ENCODE assay signal across 9 cellular contexts in genomic region chr12:130953783-130954543, GRCh38. TPM values are rescaled to one million over a fixed set of nuclear protein-coding genes. Genes with fewer than 3 reads are reported as not detected.
A peak's percentile ranks its signal among the peaks of the same experiment; 100 is the strongest.
DNase-seq lines count a peak whose midpoint lies in the region; ATAC-seq, FAIRE-seq and TF ChIP-seq lines count a peak whose summit lies in the region.
"Had no signal": no experiment of that assay in that cellular context is flagged by ENCODE, and none has a peak within 500 bp of the region (broad histone marks: within the 10 kb centered on the region; RNA-seq: fewer than 3 reads in every experiment).

TSS of gene ADGRD1 (plus strand) at chr12:130953907. CDS start at chr12:130954466, 559 bp downstream.

- H3K4me1 ChIP-seq in GM12878 (ENCODE audit: control insufficient read depth, insufficient read depth, low read length) (peaks cover 4% of the 10 kb centered on the region; the same call in 1 of the 2 replicates), left lung (peaks cover 0 to 18% of the 10 kb centered on the region in 2 donors), stomach smooth muscle (ENCODE audit: control insufficient read depth, insufficient read depth, low read length) (peaks cover 34% of the 10 kb centered on the region), BE2C (peaks cover 25% of the 10 kb centered on the region)

- no peak within 1 kb of the TSS for H3K4me3 Mint-ChIP-seq in natural killer cell treated with Interleukin-12 subunit alpha and Interleukin-12 subunit beta and Interleukin-15 and Interleukin-18, amount 100 ng/mL, for 72 hours

- no peaks in the 10 kb centered on the region; the same call in 1 of the 2 replicates for H3K79me2 ChIP-seq in GM12878 (ENCODE audit: control insufficient read depth, insufficient read depth, low read length)

- SMC1A ChIA-PET in GM12878 (lab: Charles Lee; ENCODE audit: uncharacterized antibody, unreplicated experiment), result interaction anchor here (0.6 to 3.7 kb wide), 12 partner anchors 10 to 152 kb away, joined by 3 to 23 read pairs (median 4); no protein-coding TSS in a partner anchor

- H3K27me3 ChIP-seq in GM12878 (replicated peaks in 1 of 2; ENCODE audit: control insufficient read depth in 2 of 2, insufficient read depth in 2 of 2, low read length in 1 of 2) (no peaks in the 10 kb centered on the region), left lung (peaks cover 0 to 20% of the 10 kb centered on the region in 2 donors), stomach smooth muscle (ENCODE audit: control insufficient read depth in 1 of 2, insufficient read depth in 2 of 2, low read length in 2 of 2) (no peaks in the 10 kb centered on the region), BE2C (no peaks in the 10 kb centered on the region)

- TF ChIP-seq CTCF in GM12878 (IDR thresholded peaks at IDR 0.05 in 2 of 3, conservative IDR thresholded peaks at IDR 0.05 in 1 of 3; ENCODE audit: control insufficient read depth in 2 of 3, extremely low read depth in 1 of 3, insufficient read depth in 1 of 3, low read depth in 3 of 3, low read length in 3 of 3) (no peak), left lung (IDR thresholded peaks at IDR 0.05) (no peak), BE2C (IDR thresholded peaks at IDR 0.05; ENCODE audit: low read depth, low read length) (no peak)

- no peak for TF ChIP-seq POLR2A in GM12878 (IDR thresholded peaks at IDR 0.05; ENCODE audit: low read depth, low read length)

- peaks cover 0 to 4% of the 10 kb centered on the region in 2 donors for H3K4me1 Mint-ChIP-seq in natural killer cell treated with Interleukin-12 subunit alpha and Interleukin-12 subunit beta and Interleukin-15 and Interleukin-18, amount 100 ng/mL, for 72 hours (ENCODE audit: low read depth in 2 of 2)

- no peak within 1 kb of the TSS for H3K27ac Mint-ChIP-seq in natural killer cell treated with Interleukin-12 subunit alpha and Interleukin-12 subunit beta and Interleukin-15 and Interleukin-18, amount 100 ng/mL, for 72 hours

- ATAC-seq in GM19351 (IDR thresholded peaks at IDR 0.05; ENCODE audit: unreplicated experiment), result peak; percentile 55
- peak; percentile 79 for ATAC-seq in GM12878
- peak; percentile 90 for ATAC-seq in left lung
- no peak for ATAC-seq in natural killer cell treated with Interleukin-12 subunit alpha and Interleukin-12 subunit beta and Interleukin-15 and Interleukin-18, amount 100 ng/mL, for 72 hours
- ATAC-seq in HG02588 (IDR thresholded peaks at IDR 0.05; ENCODE audit: unreplicated experiment), result no peak

- 28% methylated on average over 24 of the region's 24 CpGs for WGBS in GM12878 (ENCODE audit: insufficient coverage, insufficient replicate concordance, low lambda C conversion rate, missing lambda C conversion rate)

- no peak for TF ChIP-seq EP300 in GM12878 (IDR thresholded peaks at IDR 0.05; ENCODE audit: borderline replicate concordance in 1 of 2, control insufficient read depth in 1 of 2, low read depth in 2 of 2, low read length in 2 of 2)

- no peaks in the 10 kb centered on the region for H3K36me3 Mint-ChIP-seq in natural killer cell treated with Interleukin-12 subunit alpha and Interleukin-12 subunit beta and Interleukin-15 and Interleukin-18, amount 100 ng/mL, for 72 hours

- in situ Hi-C loops in GM12878 (cut with MboI), result no loop called here

- H3K4me2 ChIP-seq in GM12878 (ENCODE audit: control insufficient read depth, insufficient read depth), result no peak within 1 kb of the TSS; the same call in 1 of the 2 replicates

- H3K36me3 ChIP-seq in GM12878 (ENCODE audit: control insufficient read depth in 2 of 2, insufficient read depth in 2 of 2, low read length in 1 of 2) (no peaks in the 10 kb centered on the region), left lung (no peaks in the 10 kb centered on the region), stomach smooth muscle (ENCODE audit: control insufficient read depth in 2 of 2, insufficient read depth in 2 of 2, low read length in 2 of 2) (peaks cover 6 to 7% of the 10 kb centered on the region in 2 donors), BE2C (no peaks in the 10 kb centered on the region)

- no peaks in the 10 kb centered on the region for H4K20me1 ChIP-seq in GM12878 (ENCODE audit: control insufficient read depth, insufficient read depth)

- no peak within 1 kb of the TSS for H3K27ac ChIP-seq in GM12878 (ENCODE audit: control insufficient read depth, insufficient read depth)
- H3K27ac ChIP-seq in left lung, result peak within 1 kb of the TSS; percentile 74 to 83
- peak within 1 kb of the TSS; percentile 58 for H3K27ac ChIP-seq in stomach smooth muscle (ENCODE audit: low read length)

- H3K27me3 Mint-ChIP-seq in natural killer cell treated with Interleukin-12 subunit alpha and Interleukin-12 subunit beta and Interleukin-15 and Interleukin-18, amount 100 ng/mL, for 72 hours, result peaks cover 17 to 24% of the 10 kb centered on the region in 2 donors

- no peaks in the 10 kb centered on the region for H3K9me3 Mint-ChIP-seq in natural killer cell treated with Interleukin-12 subunit alpha and Interleukin-12 subunit beta and Interleukin-15 and Interleukin-18, amount 100 ng/mL, for 72 hours

- no peaks in the 10 kb centered on the region for H3K9me3 ChIP-seq in GM12878 (replicated peaks; ENCODE audit: control insufficient read depth, insufficient read depth, low read length)
- H3K9me3 ChIP-seq in left lung, result no peaks in the 10 kb centered on the region
- no peaks in the 10 kb centered on the region for H3K9me3 ChIP-seq in stomach smooth muscle (ENCODE audit: control insufficient read depth in 2 of 2, low read length in 2 of 2)
- peaks cover 3% of the 10 kb centered on the region; the same call in 1 of the 2 replicates for H3K9me3 ChIP-seq in BE2C

- intact Hi-C loops in GM12878 (cut with micrococcal nuclease; ENCODE audit: unreplicated experiment) (no loop called here), left lung (cut with DNase I) (no loop called here)

- H3K4me3 ChIP-seq in GM12878 (0 out of 2 replicates have a peak within 1 kb of the TSS, but pooled peaks have one; percentile 18), left lung (peak within 1 kb of the TSS; percentile 37 to 48), stomach smooth muscle (ENCODE audit: low read length in 2 of 2) (peak within 1 kb of the TSS; percentile 85 to 95), BE2C (ENCODE audit: low read depth, low read length) (no peak within 1 kb of the TSS)

- DNase-seq in GM12878 (ENCODE audit: low read depth, low spot score) (no peak), left lung (peak; percentile 67 to 81), BE2C (no peak), NCI-H2227 (lab: John Stamatoyannopoulos, UW; ENCODE audit: unreplicated experiment) (no peak)
- DNase-seq in natural killer cell treated with Interleukin-12 subunit alpha and Interleukin-12 subunit beta and Interleukin-15 and Interleukin-18, amount 100 ng/mL, for 72 hours (ENCODE audit: low spot score), result no peak
- DNase-seq: NCI-H2171 had no signal

- CTCF ChIA-PET in GM12878 (lab: Yijun Ruan, JAX), result interaction anchor here (0.8 to 2.1 kb wide), 6 partner anchors 9 to 178 kb away, joined by 3 to 11 read pairs (median 4); no protein-coding TSS in a partner anchor

- no peak for TF ChIP-seq RAD21 in GM12878 (IDR thresholded peaks at IDR 0.05; ENCODE audit: insufficient read depth, low read depth, low read length)

- POLR2A ChIA-PET in GM12878 (lab: Charles Lee), result interaction anchor here (0.8 to 1.8 kb wide), 3 partner anchors 13 to 139 kb away, joined by 3 to 8 read pairs (median 4); no protein-coding TSS in a partner anchor

- FAIRE-seq in GM12878 (lab: Jason Lieb, UNC), result no peak

- no peak within 1 kb of the TSS for H2AFZ ChIP-seq in GM12878 (ENCODE audit: control insufficient read depth, low read depth, low read length)

- BruUV-seq in GM12878 (replicated peaks; lab: Mats Ljungman, UMichigan), result no TSS peak

- H3K9ac ChIP-seq in GM12878 (ENCODE audit: control insufficient read depth, insufficient read depth, low read length) (no peak within 1 kb of the TSS; the same call in 1 of the 2 replicates), stomach smooth muscle (ENCODE audit: low read length in 2 of 2) (peak within 1 kb of the TSS; percentile 77 to 82)

- RAD21 ChIA-PET in GM12878 (lab: Charles Lee; ENCODE audit: unreplicated experiment), result interaction anchor here (0.9 to 2.2 kb wide), 8 partner anchors 12 to 139 kb away, joined by 3 to 16 read pairs (median 6); no protein-coding TSS in a partner anchor

TF ChIP-seq in GM12878, 131 proteins besides CTCF, POLR2A, EP300 and RAD21 (continues in another document):
- TF ChIP-seq ZNF24 (IDR thresholded peaks at IDR 0.05) (peak; percentile 65; the same call in 1 of the 2 replicates), CREB1 (IDR thresholded peaks at IDR 0.05; ENCODE audit: low read depth) (no peak), MEF2A (IDR thresholded peaks at IDR 0.05; ENCODE audit: insufficient read depth, low read depth, low read length) (peak; percentile 64; the same call in 1 of the 2 replicates)

RNA-seq across cellular contexts. Expression of gene ADGRD1, which starts in this region (rescaled TPM):
- total RNA-seq in GM12878 (2013; cell fraction: nucleolus; rRNA removed), result 84.0 and 84.2 TPM in 2 replicates
- total RNA-seq in GM12878 (2014; rRNA removed), result 2.0 and 2.1 TPM in 2 replicates
- 0.49 and 0.69 TPM in 2 replicates for total RNA-seq in GM12878 (2014; rRNA removed; fragmentation: Illumina TruSeq; extraction: Trizol)
- total RNA-seq in GM12878 (2021), result 0.82 and 1.3 TPM in 2 replicates
- 1.0 TPM for polyA plus RNA-seq in GM12878 (2011; ENCODE audit: low read depth)
- 9.0 and 12.7 TPM in 2 replicates for polyA plus RNA-seq in GM12878 (2011; rRNA removed)
- polyA plus RNA-seq in GM12878 (2011; cell fraction: cytosol; rRNA removed), result 21.3 and 25.3 TPM in 2 replicates
- polyA plus RNA-seq in GM12878 (2011; cell fraction: nucleus; rRNA removed), result 79.0 and 112 TPM in 2 replicates
- 1.4 and 4.0 TPM in 2 replicates for polyA plus RNA-seq in GM12878 (2012)
- polyA plus RNA-seq in GM12878 (2014; fragmentation: Illumina TruSeq; extraction: Trizol), result 0.11 and 0.21 TPM in 2 replicates
- under 1 TPM; 0.15 to 0.60 TPM for polyA plus RNA-seq in GM12878 (2014; fragmentation: Nextera tagmentation; extraction: Ambion mirVana)
- 1.2 and 1.7 TPM in 2 replicates for polyA plus RNA-seq in GM12878 (2014; rRNA removed)
- 1 to 10 TPM; 1.7 to 1.9 TPM for polyA plus RNA-seq in GM12878 (2016; fragmentation: Nextera tagmentation; extraction: Ambion mirVana)
- 17.3 and 27.0 TPM in 2 replicates for polyA minus RNA-seq in GM12878 (2011; rRNA and poly(A)+ RNA removed)
- polyA minus RNA-seq in GM12878 (2011; cell fraction: cytosol; rRNA and poly(A)+ RNA removed), result 3.3 and 5.9 TPM in 2 replicates
- polyA minus RNA-seq in GM12878 (2011; cell fraction: nucleus; rRNA and poly(A)+ RNA removed), result 23.6 and 24.4 TPM in 2 replicates
- total RNA-seq in left lung, result 100 to 1,000 TPM in 1 of 2 donors, 10 to 100 TPM in 1; 70.2 to 167 TPM
- total RNA-seq in natural killer cell treated with Interleukin-12 subunit alpha and Interleukin-12 subunit beta and Interleukin-15 and Interleukin-18, amount 100 ng/mL, for 72 hours, result not detected
- 4.2 TPM for polyA plus RNA-seq in BE2C (2012; ENCODE audit: insufficient read depth, insufficient read length, low read depth)

Comparison
In these comparisons a context has a peak if more than half of its experiments do, and no peak if none do; other contexts are left out.
1. ATAC-seq: peak in GM19351 (single experiment), GM12878 (single experiment) and left lung (single experiment); none in natural killer cell treated with Interleukin-12 subunit alpha and Interleukin-12 subunit beta and Interleukin-15 and Interleukin-18, amount 100 ng/mL, for 72 hours (0 of 2) and HG02588 (single experiment).
2. DNase-seq: peak in left lung (2 of 2); none in GM12878 (single experiment), natural killer cell treated with Interleukin-12 subunit alpha and Interleukin-12 subunit beta and Interleukin-15 and Interleukin-18, amount 100 ng/mL, for 72 hours (single experiment), BE2C (single experiment) and NCI-H2227 (single experiment).